ENCODE assay signal across 11 cellular contexts in the genomic region with DNA sequence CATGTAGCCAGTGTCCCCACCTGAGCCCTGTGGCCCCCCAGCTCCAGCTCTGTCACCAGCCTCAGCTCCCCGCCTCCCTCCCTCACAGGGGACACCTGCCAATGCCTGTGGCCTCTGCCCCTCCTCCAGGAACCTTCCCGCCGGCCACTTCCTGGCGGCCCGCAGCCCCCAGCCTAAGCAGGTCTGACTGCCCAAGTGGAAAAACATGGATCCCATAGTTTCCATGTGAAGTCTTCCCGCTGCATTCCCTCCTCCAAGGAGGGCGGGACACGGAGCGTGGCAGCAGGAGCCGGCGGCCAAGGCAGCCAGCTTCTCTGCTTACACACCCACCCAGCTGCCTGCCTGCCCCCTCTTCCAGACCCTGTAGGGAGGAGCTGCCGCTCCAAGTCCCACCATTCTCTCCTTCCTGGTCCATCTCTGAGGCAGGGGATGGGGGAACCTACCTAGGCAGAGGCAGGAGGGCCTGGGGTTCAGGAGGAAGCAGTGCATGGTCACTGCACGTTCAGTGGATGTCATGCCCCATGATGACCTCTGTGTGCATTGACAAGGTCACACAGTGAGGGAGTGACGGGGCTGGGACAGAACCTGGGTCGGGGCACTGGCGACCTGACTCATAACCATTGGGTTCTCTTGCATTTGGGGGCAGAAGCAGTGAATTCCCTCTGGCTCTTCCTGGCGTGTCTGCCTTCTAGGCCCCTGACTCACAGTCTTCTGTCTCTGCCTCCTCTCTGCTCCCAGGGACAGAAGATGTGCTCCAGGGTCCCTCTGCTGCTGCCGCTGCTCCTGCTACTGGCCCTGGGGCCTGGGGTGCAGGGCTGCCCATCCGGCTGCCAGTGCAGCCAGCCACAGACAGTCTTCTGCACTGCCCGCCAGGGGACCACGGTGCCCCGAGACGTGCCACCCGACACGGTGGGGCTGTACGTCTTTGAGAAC. TPM values are rescaled to one million over a fixed set of nuclear protein-coding genes. Genes with fewer than 3 reads are reported as not detected.
DNase-seq lines count a peak whose midpoint lies in the region; ATAC-seq, FAIRE-seq and TF ChIP-seq lines count a peak whose summit lies in the region.
"Had no signal": no experiment of that assay in that cellular context is flagged by ENCODE, and none has a peak within 500 bp of the region (broad histone marks: within the 10 kb centered on the region; RNA-seq: fewer than 3 reads in every experiment).

No MANE protein-coding gene starts in this region.

- H3K36me3 Mint-ChIP-seq in effector memory CD8-positive, alpha-beta T cell (ENCODE audit: insufficient read depth) = peaks cover 99% of the 10 kb centered on the region
- H3K36me3 Mint-ChIP-seq in nephron progenitor cell (ENCODE audit: low read depth) = no peaks in the 10 kb centered on the region

- DNase-seq in HepG2 (ENCODE audit: low spot score) (no peak), right lobe of liver (no peak), nephron progenitor cell (peak; percentile 57), SHP77 treated with DMSO at 0.1 percent for 48 hours (lab: John Stamatoyannopoulos, UW) (no peak), AG08396 (ENCODE audit: low spot score) (no peak), HTR-8/SVneo (ENCODE audit: insufficient read length, low spot score) (no peak)
- DNase-seq in effector memory CD8-positive, alpha-beta T cell = no peak
- DNase-seq: activated naive CD4-positive, alpha-beta T cell treated with anti-CD3 and anti-CD28 coated beads, Interleukin-2, amount 50 U/mL, for 16 hours; erythroblast had no signal

- H3K4me1 Mint-ChIP-seq in effector memory CD8-positive, alpha-beta T cell (ENCODE audit: low read depth in 2 of 2) = peaks cover 5 to 17% of the 10 kb centered on the region in 2 donors
- H3K4me1 Mint-ChIP-seq in nephron progenitor cell = peaks cover 66% of the 10 kb centered on the region

- in situ Hi-C loops in HepG2 (cut with HindIII; ENCODE audit: extremely low pct_ligation_motif_present, low pct_unique_long_range_greater_than_20kb) = no loop called here

- H3K9me3 ChIP-seq in HepG2 (ENCODE audit: low read length) (no peaks in the 10 kb centered on the region), right lobe of liver (no peaks in the 10 kb centered on the region)
- H3K9me3 ChIP-seq: SJSA1 had no signal

- 91% methylated on average over 17 of the region's 26 CpGs for WGBS in HepG2 (ENCODE audit: low lambda C conversion rate)
- 93% methylated on average over 3 of the region's 26 CpGs for WGBS in right lobe of liver (ENCODE audit: insufficient coverage, low coverage, low lambda C conversion rate, missing lambda C conversion rate)

- FAIRE-seq in HepG2 (lab: Jason Lieb, UNC) (no peak), HTR-8/SVneo (lab: Jason Lieb, UNC) (no peak)

- TF ChIP-seq RAD21 in HepG2 (CRISPR knock-in tag; IDR thresholded peaks at IDR 0.05) = no peak

- ATAC-seq in HepG2 (no peak), right lobe of liver (no peak), HG03571 (IDR thresholded peaks at IDR 0.05; ENCODE audit: unreplicated experiment) (no peak)
- ATAC-seq in effector memory CD8-positive, alpha-beta T cell (replicated peaks) = peak; percentile 2

- H3K4me2 ChIP-seq in HepG2 (ENCODE audit: low read depth, low read length) = no peak overlapping the region

- H3K27ac ChIP-seq in HepG2 (ENCODE audit: extremely low read length, insufficient read depth, low read length) (peak overlapping the region; percentile 36), right lobe of liver (no peak overlapping the region)
- H3K27ac ChIP-seq: SJSA1 had no signal

- H4K20me1 ChIP-seq in HepG2 (ENCODE audit: insufficient read depth, low read length) = peaks cover 38% of the 10 kb centered on the region

- TF ChIP-seq EP300 in HepG2 (IDR thresholded peaks at IDR 0.05; ENCODE audit: low read depth in 2 of 2, low read length in 2 of 2) (no peak), HepG2 (CRISPR knock-in tag; IDR thresholded peaks at IDR 0.05; ENCODE audit: borderline replicate concordance) (no peak)

- no peak overlapping the region for H2AFZ ChIP-seq in HepG2 (ENCODE audit: low read length)

- H3K9me3 Mint-ChIP-seq in effector memory CD8-positive, alpha-beta T cell = no peaks in the 10 kb centered on the region
- no peaks in the 10 kb centered on the region for H3K9me3 Mint-ChIP-seq in nephron progenitor cell

- peak overlapping the region; percentile 13 to 51 for H3K4me3 Mint-ChIP-seq in effector memory CD8-positive, alpha-beta T cell
- H3K4me3 Mint-ChIP-seq in nephron progenitor cell = no peak overlapping the region

- H3K4me1 ChIP-seq in HepG2 (ENCODE audit: insufficient read depth, low read length) (peaks cover 50% of the 10 kb centered on the region), right lobe of liver (peaks cover 0 to 57% (median 15%) of the 10 kb centered on the region in 4 donors)

- POLR2A ChIA-PET in HepG2 (lab: Yijun Ruan, JAX) = interaction anchor here (0.7 to 1.5 kb wide), 3 partner anchors 9 to 35 kb away, joined by 3 to 5 read pairs (median 4); a partner anchor contains a TSS

- H3K4me3 ChIP-seq in HepG2 (replicated peaks in 1 of 3; ENCODE audit: insufficient read depth in 1 of 3, low read depth in 2 of 3, low read length in 3 of 3) (no peak overlapping the region), right lobe of liver (no peak overlapping the region)
- H3K4me3 ChIP-seq: SJSA1 had no signal

- peak overlapping the region; percentile 86 to 92 for H3K27ac Mint-ChIP-seq in effector memory CD8-positive, alpha-beta T cell
- H3K27ac Mint-ChIP-seq in nephron progenitor cell = peak overlapping the region; percentile 87

- H3K27me3 ChIP-seq in HepG2 (ENCODE audit: control insufficient read depth in 1 of 2, insufficient read depth in 2 of 2, low read length in 2 of 2) (no peaks in the 10 kb centered on the region), right lobe of liver (no peaks in the 10 kb centered on the region)
- H3K27me3 ChIP-seq: SJSA1 had no signal

- TF ChIP-seq CTCF in HepG2 (CRISPR knock-in tag; IDR thresholded peaks at IDR 0.05) (no peak), right lobe of liver (IDR thresholded peaks at IDR 0.05) (no peak), nephron progenitor cell (IDR thresholded peaks at IDR 0.05) (no peak)

- CTCF ChIA-PET in HepG2 (lab: Yijun Ruan, JAX; ENCODE audit: low intra/inter-chr PET ratio, low total read pairs) = no interaction called here

- peaks cover 26% of the 10 kb centered on the region for H3K79me2 ChIP-seq in HepG2 (ENCODE audit: insufficient read depth, low read length)

- no peak for TF ChIP-seq POLR2A in HepG2 (IDR thresholded peaks at IDR 0.05; ENCODE audit: insufficient read depth in 1 of 2, low read depth in 2 of 2, low read length in 2 of 2)
- TF ChIP-seq POLR2A in right lobe of liver (IDR thresholded peaks at IDR 0.05) = no peak

- H3K9ac ChIP-seq in HepG2 (ENCODE audit: insufficient read depth, low read depth, low read length) = no peak overlapping the region

- H3K27me3 Mint-ChIP-seq in effector memory CD8-positive, alpha-beta T cell = no peaks in the 10 kb centered on the region
- peaks cover 3% of the 10 kb centered on the region for H3K27me3 Mint-ChIP-seq in nephron progenitor cell (ENCODE audit: low read depth, poor library complexity)

- no TSS peak for BruUV-seq in HepG2 (replicated peaks; lab: Mats Ljungman, UMichigan)

- H3K36me3 ChIP-seq in HepG2 (replicated peaks in 1 of 2; ENCODE audit: control insufficient read depth in 1 of 2, insufficient read depth in 2 of 2, low read length in 2 of 2) (peaks cover 7 to 16% of the 10 kb centered on the region in 2 experiments), right lobe of liver (peaks cover 0 to 26% (median 9%) of the 10 kb centered on the region in 4 donors)

- intact Hi-C loops in HepG2 (cut with micrococcal nuclease; ENCODE audit: unreplicated experiment) (no loop called here), right lobe of liver (cut with DNase I) (no loop called here)

RNA-seq across cellular contexts. Expression of a gene that starts 8.7 kb away (rescaled TPM):
- total RNA-seq in HepG2 (2016; rRNA removed; fragmentation: Illumina TruSeq; extraction: Trizol) = 6.9 and 18.2 TPM in 2 replicates
- 2.8 and 3.3 TPM in 2 replicates for total RNA-seq in HepG2 (2016; cell fraction: cytosol; rRNA removed; fragmentation: Illumina TruSeq; extraction: Trizol; ENCODE audit: low read depth)
- total RNA-seq in HepG2 (2016; cell fraction: insoluble cytoplasmic fraction; rRNA removed; fragmentation: Illumina TruSeq; extraction: Trizol) = 5.9 and 17.8 TPM in 2 replicates
- total RNA-seq in HepG2 (2016; cell fraction: membrane; rRNA removed; fragmentation: Illumina TruSeq; extraction: Trizol) = 5.8 and 6.6 TPM in 2 replicates
- 22.5 and 25.6 TPM in 2 replicates for total RNA-seq in HepG2 (2016; cell fraction: nucleus; rRNA removed; fragmentation: Illumina TruSeq; extraction: Trizol)
- polyA plus RNA-seq in HepG2 (2011; rRNA removed) = 8.4 and 15.5 TPM in 2 replicates
- 9.0 and 15.7 TPM in 2 replicates for polyA plus RNA-seq in HepG2 (2011; cell fraction: cytosol; rRNA removed)
- 47.1 and 58.1 TPM in 2 replicates for polyA plus RNA-seq in HepG2 (2011; cell fraction: nucleus; rRNA removed)
- 9.8 and 16.9 TPM in 2 replicates for polyA plus RNA-seq in HepG2 (2012)
- 2.3 and 2.6 TPM in 2 replicates for polyA plus RNA-seq in HepG2 (2016; cell fraction: cytosol; fragmentation: Illumina TruSeq; extraction: Trizol; ENCODE audit: low read depth)
- 7.7 and 10.2 TPM in 2 replicates for polyA plus RNA-seq in HepG2 (2016; cell fraction: insoluble cytoplasmic fraction; fragmentation: Illumina TruSeq; extraction: Trizol; ENCODE audit: low read depth)
- 3.1 and 4.1 TPM in 2 replicates for polyA plus RNA-seq in HepG2 (2016; cell fraction: membrane; fragmentation: Illumina TruSeq; extraction: Trizol; ENCODE audit: low read depth)
- 40.8 and 43.4 TPM in 2 replicates for polyA plus RNA-seq in HepG2 (2016; cell fraction: nucleus; fragmentation: Illumina TruSeq; extraction: Trizol; ENCODE audit: insufficient read depth, low read depth)
- polyA minus RNA-seq in HepG2 (2011; rRNA and poly(A)+ RNA removed; ENCODE audit: low replicate concordance) = 1.2 and 47.2 TPM in 2 replicates
- 18.8 and 21.5 TPM in 2 replicates for polyA minus RNA-seq in HepG2 (2011; cell fraction: cytosol; rRNA and poly(A)+ RNA removed)
- polyA minus RNA-seq in HepG2 (2011; cell fraction: nucleus; rRNA and poly(A)+ RNA removed) = 32.1 and 35.9 TPM in 2 replicates
- total RNA-seq in right lobe of liver = 10 to 100 TPM; 13.5 to 22.9 (median 16.8) TPM

RNA-seq across cellular contexts. Expression of a gene that starts 29.3 kb away (rescaled TPM):
- 39.5 and 51.8 TPM in 2 replicates for total RNA-seq in HepG2 (2016; rRNA removed; fragmentation: Illumina TruSeq; extraction: Trizol)
- total RNA-seq in HepG2 (2016; cell fraction: cytosol; rRNA removed; fragmentation: Illumina TruSeq; extraction: Trizol; ENCODE audit: low read depth) = 62.7 and 78.9 TPM in 2 replicates
- total RNA-seq in HepG2 (2016; cell fraction: insoluble cytoplasmic fraction; rRNA removed; fragmentation: Illumina TruSeq; extraction: Trizol) = 44.0 and 55.1 TPM in 2 replicates
- total RNA-seq in HepG2 (2016; cell fraction: membrane; rRNA removed; fragmentation: Illumina TruSeq; extraction: Trizol) = 48.0 and 59.1 TPM in 2 replicates
- total RNA-seq in HepG2 (2016; cell fraction: nucleus; rRNA removed; fragmentation: Illumina TruSeq; extraction: Trizol) = 21.8 and 30.9 TPM in 2 replicates
- 51.5 and 64.5 TPM in 2 replicates for polyA plus RNA-seq in HepG2 (2011; rRNA removed)
- 79.1 and 106 TPM in 2 replicates for polyA plus RNA-seq in HepG2 (2011; cell fraction: cytosol; rRNA removed)
- polyA plus RNA-seq in HepG2 (2011; cell fraction: nucleus; rRNA removed) = 59.7 and 63.8 TPM in 2 replicates
- 28.9 and 43.2 TPM in 2 replicates for polyA plus RNA-seq in HepG2 (2012)
- polyA plus RNA-seq in HepG2 (2016; cell fraction: cytosol; fragmentation: Illumina TruSeq; extraction: Trizol; ENCODE audit: low read depth) = 51.5 and 69.1 TPM in 2 replicates
- 31.2 and 31.7 TPM in 2 replicates for polyA plus RNA-seq in HepG2 (2016; cell fraction: insoluble cytoplasmic fraction; fragmentation: Illumina TruSeq; extraction: Trizol; ENCODE audit: low read depth)
- polyA plus RNA-seq in HepG2 (2016; cell fraction: membrane; fragmentation: Illumina TruSeq; extraction: Trizol; ENCODE audit: low read depth) = 35.5 and 47.0 TPM in 2 replicates
- 70.3 and 85.7 TPM in 2 replicates for polyA plus RNA-seq in HepG2 (2016; cell fraction: nucleus; fragmentation: Illumina TruSeq; extraction: Trizol; ENCODE audit: insufficient read depth, low read depth)
- polyA minus RNA-seq in HepG2 (2011; rRNA and poly(A)+ RNA removed; ENCODE audit: low replicate concordance) = 22.9 and 24.5 TPM in 2 replicates
- 13.2 and 17.4 TPM in 2 replicates for polyA minus RNA-seq in HepG2 (2011; cell fraction: cytosol; rRNA and poly(A)+ RNA removed)
- polyA minus RNA-seq in HepG2 (2011; cell fraction: nucleus; rRNA and poly(A)+ RNA removed) = 12.3 and 12.9 TPM in 2 replicates
- total RNA-seq in right lobe of liver = 10 to 100 TPM; 27.9 to 45.9 (median 32.8) TPM

RNA-seq across cellular contexts. Expression of a gene that starts 36.0 kb away (rescaled TPM):
- 5.9 and 9.9 TPM in 2 replicates for total RNA-seq in HepG2 (2016; rRNA removed; fragmentation: Illumina TruSeq; extraction: Trizol)
- total RNA-seq in HepG2 (2016; cell fraction: cytosol; rRNA removed; fragmentation: Illumina TruSeq; extraction: Trizol; ENCODE audit: low read depth) = 5.5 and 8.0 TPM in 2 replicates
- 4.0 and 11.9 TPM in 2 replicates for total RNA-seq in HepG2 (2016; cell fraction: insoluble cytoplasmic fraction; rRNA removed; fragmentation: Illumina TruSeq; extraction: Trizol)
- 3.5 and 3.8 TPM in 2 replicates for total RNA-seq in HepG2 (2016; cell fraction: membrane; rRNA removed; fragmentation: Illumina TruSeq; extraction: Trizol)
- 13.2 and 15.4 TPM in 2 replicates for total RNA-seq in HepG2 (2016; cell fraction: nucleus; rRNA removed; fragmentation: Illumina TruSeq; extraction: Trizol)
- polyA plus RNA-seq in HepG2 (2011; rRNA removed) = 14.3 and 17.1 TPM in 2 replicates
- polyA plus RNA-seq in HepG2 (2011; cell fraction: cytosol; rRNA removed) = 2.7 and 6.4 TPM in 2 replicates
- polyA plus RNA-seq in HepG2 (2011; cell fraction: nucleus; rRNA removed) = 179 and 209 TPM in 2 replicates
- 9.1 and 11.1 TPM in 2 replicates for polyA plus RNA-seq in HepG2 (2012)
- 0.66 and 0.77 TPM in 2 replicates for polyA plus RNA-seq in HepG2 (2016; cell fraction: cytosol; fragmentation: Illumina TruSeq; extraction: Trizol; ENCODE audit: low read depth)
- polyA plus RNA-seq in HepG2 (2016; cell fraction: insoluble cytoplasmic fraction; fragmentation: Illumina TruSeq; extraction: Trizol; ENCODE audit: low read depth) = 4.2 and 5.3 TPM in 2 replicates
- polyA plus RNA-seq in HepG2 (2016; cell fraction: membrane; fragmentation: Illumina TruSeq; extraction: Trizol; ENCODE audit: low read depth) = 1.1 and 2.1 TPM in 2 replicates
- 28.1 and 39.8 TPM in 2 replicates for polyA plus RNA-seq in HepG2 (2016; cell fraction: nucleus; fragmentation: Illumina TruSeq; extraction: Trizol; ENCODE audit: insufficient read depth, low read depth)
- polyA minus RNA-seq in HepG2 (2011; rRNA and poly(A)+ RNA removed; ENCODE audit: low replicate concordance) = 26.6 and 27.6 TPM in 2 replicates
- 8.2 and 9.7 TPM in 2 replicates for polyA minus RNA-seq in HepG2 (2011; cell fraction: cytosol; rRNA and poly(A)+ RNA removed)
- polyA minus RNA-seq in HepG2 (2011; cell fraction: nucleus; rRNA and poly(A)+ RNA removed) = 35.3 and 35.7 TPM in 2 replicates
- total RNA-seq in right lobe of liver = 10 to 100 TPM in 5 of 6 experiments, 1 to 10 TPM in 1; 7.8 to 22.9 (median 13.3) TPM

RNA-seq across cellular contexts. Expression of a gene that starts 45.3 kb away (rescaled TPM):
- total RNA-seq in HepG2 (2016; rRNA removed; fragmentation: Illumina TruSeq; extraction: Trizol) = 75.3 and 77.0 TPM in 2 replicates
- 25.0 and 28.5 TPM in 2 replicates for total RNA-seq in HepG2 (2016; cell fraction: cytosol; rRNA removed; fragmentation: Illumina TruSeq; extraction: Trizol; ENCODE audit: low read depth)
- total RNA-seq in HepG2 (2016; cell fraction: insoluble cytoplasmic fraction; rRNA removed; fragmentation: Illumina TruSeq; extraction: Trizol) = 71.5 and 76.4 TPM in 2 replicates
- 43.5 and 45.7 TPM in 2 replicates for total RNA-seq in HepG2 (2016; cell fraction: membrane; rRNA removed; fragmentation: Illumina TruSeq; extraction: Trizol)
- 42.9 and 52.3 TPM in 2 replicates for total RNA-seq in HepG2 (2016; cell fraction: nucleus; rRNA removed; fragmentation: Illumina TruSeq; extraction: Trizol)
- polyA plus RNA-seq in HepG2 (2011; rRNA removed) = 79.9 and 83.3 TPM in 2 replicates
- 73.4 and 79.2 TPM in 2 replicates for polyA plus RNA-seq in HepG2 (2011; cell fraction: cytosol; rRNA removed)
- polyA plus RNA-seq in HepG2 (2011; cell fraction: nucleus; rRNA removed) = 121 and 132 TPM in 2 replicates
- polyA plus RNA-seq in HepG2 (2012) = 51.0 and 51.3 TPM in 2 replicates
- 9.0 and 9.9 TPM in 2 replicates for polyA plus RNA-seq in HepG2 (2016; cell fraction: cytosol; fragmentation: Illumina TruSeq; extraction: Trizol; ENCODE audit: low read depth)
- polyA plus RNA-seq in HepG2 (2016; cell fraction: insoluble cytoplasmic fraction; fragmentation: Illumina TruSeq; extraction: Trizol; ENCODE audit: low read depth) = 60.7 and 69.6 TPM in 2 replicates
- 16.3 and 18.8 TPM in 2 replicates for polyA plus RNA-seq in HepG2 (2016; cell fraction: membrane; fragmentation: Illumina TruSeq; extraction: Trizol; ENCODE audit: low read depth)
- polyA plus RNA-seq in HepG2 (2016; cell fraction: nucleus; fragmentation: Illumina TruSeq; extraction: Trizol; ENCODE audit: insufficient read depth, low read depth) = 95.3 and 101 TPM in 2 replicates
- polyA minus RNA-seq in HepG2 (2011; rRNA and poly(A)+ RNA removed; ENCODE audit: low replicate concordance) = 68.2 and 70.0 TPM in 2 replicates
- 33.7 and 41.2 TPM in 2 replicates for polyA minus RNA-seq in HepG2 (2011; cell fraction: cytosol; rRNA and poly(A)+ RNA removed)
- 60.1 and 62.8 TPM in 2 replicates for polyA minus RNA-seq in HepG2 (2011; cell fraction: nucleus; rRNA and poly(A)+ RNA removed)
- total RNA-seq in right lobe of liver = 100 to 1,000 TPM in 2 of 6 experiments, 10 to 100 TPM in 4; 36.4 to 110 (median 49.0) TPM
